In genomic region chrX:17747692-17748091, GRCh38 we compare ENCODE assay signal across 29 cellular contexts.
"Had no signal": no experiment of that assay in that cellular context is flagged by ENCODE, and none has a peak within 500 bp of the region (broad histone marks: within the 10 kb centered on the region; RNA-seq: fewer than 3 reads in every experiment).

No MANE protein-coding gene starts in this region.

- H3K27me3 Mint-ChIP-seq: naive thymus-derived CD8-positive, alpha-beta T cell; stimulated activated naive CD8-positive, alpha-beta T cell treated with anti-CD3 and anti-CD28 coated beads, Interleukin-15, amount 100 ng/mL, for 72 hours had no signal

- DNase-seq: naive thymus-derived CD8-positive, alpha-beta T cell; nephron progenitor cell; nucleus accumbens; pancreas; psoas muscle; right cardiac atrium; spleen; stimulated activated CD4-positive, alpha-beta T cell treated with anti-CD3 and anti-CD28 coated beads, Interleukin-12 subunit alpha, Interleukin-12 subunit beta, amount 100 ng/mL, for 4 hours; stimulated activated CD4-positive, alpha-beta T cell treated with anti-CD3 and anti-CD28 coated beads, Interleukin-1b, Interleukin-23, amount 100 ng/mL, for 48 hours; stimulated activated CD4-positive, alpha-beta T cell treated with anti-CD3 and anti-CD28 coated beads, Interleukin-4, amount 100 ng/mL, for 1 hour; stimulated activated CD4-positive, alpha-beta T cell treated with anti-CD3 and anti-CD28 coated beads, Interleukin-4, amount 100 ng/mL, for 4 hours; stimulated activated CD8-positive, alpha-beta memory T cell treated with anti-CD3 and anti-CD28 coated beads, Interleukin-4, amount 100 ng/mL, for 48 hours; stimulated activated naive CD4-positive, alpha-beta T cell; stimulated activated naive CD8-positive, alpha-beta T cell treated with anti-CD3 and anti-CD28 coated beads, Interleukin-15, amount 100 ng/mL, for 72 hours; stimulated activated naive CD8-positive, alpha-beta T cell treated with anti-CD3 and anti-CD28 coated beads, Interleukin-15, Interleukin-2, amounts not matched to agents 100 U/mL and 50 U/mL, for 24 hours; substantia nigra; testis; tibial artery; transverse colon; upper lobe of right lung; uterus had no signal

- H3K27me3 ChIP-seq: neutrophil, pancreas, spleen, suprapubic skin, testis, tibial artery, transverse colon, upper lobe of right lung, uterus had no signal

- H3K9me3 ChIP-seq: neutrophil, pancreas, psoas muscle, spleen, suprapubic skin, testis, tibial artery, transverse colon, upper lobe of right lung, uterus had no signal

- H3K36me3 ChIP-seq: neutrophil, pancreas, transverse colon, upper lobe of right lung, uterus had no signal

- H3K4me1 Mint-ChIP-seq: stimulated activated memory B cell treated with anti-CD40 and anti-IgM and Interleukin-4, amounts not matched to agents 10 μg/mL and 1 μg/mL and 100 μg/mL, for 72 hours had no signal

- H3K9me3 Mint-ChIP-seq: natural killer cell treated with Interleukin-12 subunit alpha and Interleukin-12 subunit beta and Interleukin-15 and Interleukin-18, amount 100 ng/mL, for 72 hours; nephron progenitor cell; neural crest cell; stimulated activated memory B cell treated with anti-CD40 and anti-IgM and Interleukin-4, amounts not matched to agents 10 μg/mL and 1 μg/mL and 100 μg/mL, for 72 hours; stimulated activated naive CD8-positive, alpha-beta T cell treated with anti-CD3 and anti-CD28 coated beads, Interleukin-15, amount 100 ng/mL, for 72 hours; type B pancreatic cell had no signal

- H3K27ac Mint-ChIP-seq: natural killer cell treated with Interleukin-12 subunit alpha and Interleukin-12 subunit beta and Interleukin-15 and Interleukin-18, amount 100 ng/mL, for 72 hours; nephron progenitor cell; stimulated activated memory B cell treated with anti-CD40 and anti-IgM and Interleukin-4, amounts not matched to agents 10 μg/mL and 1 μg/mL and 100 μg/mL, for 72 hours; stimulated activated naive CD8-positive, alpha-beta T cell treated with anti-CD3 and anti-CD28 coated beads, Interleukin-15, amount 100 ng/mL, for 72 hours; type B pancreatic cell had no signal

- H3K4me3 ChIP-seq: pancreas, psoas muscle, skin epidermis, smooth muscle cell, spleen, suprapubic skin, testis, tibial artery, transverse colon, upper lobe of right lung, uterus had no signal

- H3K36me3 Mint-ChIP-seq: natural killer cell treated with Interleukin-12 subunit alpha and Interleukin-12 subunit beta and Interleukin-15 and Interleukin-18, amount 100 ng/mL, for 72 hours; stimulated activated memory B cell treated with anti-CD40 and anti-IgM and Interleukin-4, amounts not matched to agents 10 μg/mL and 1 μg/mL and 100 μg/mL, for 72 hours; type B pancreatic cell had no signal

- H3K4me3 Mint-ChIP-seq: naive thymus-derived CD8-positive, alpha-beta T cell; natural killer cell treated with Interleukin-12 subunit alpha and Interleukin-12 subunit beta and Interleukin-15 and Interleukin-18, amount 100 ng/mL, for 72 hours; nephron progenitor cell; neural crest cell; stimulated activated memory B cell treated with anti-CD40 and anti-IgM and Interleukin-4, amounts not matched to agents 10 μg/mL and 1 μg/mL and 100 μg/mL, for 72 hours; stimulated activated naive CD8-positive, alpha-beta T cell treated with anti-CD3 and anti-CD28 coated beads, Interleukin-15, amount 100 ng/mL, for 72 hours; type B pancreatic cell had no signal

- H3K27ac ChIP-seq: neutrophil, pancreas, psoas muscle, skin epidermis, spleen, suprapubic skin, testis, tibial artery, transverse colon, upper lobe of right lung, uterus had no signal

- H3K4me1 ChIP-seq: spleen, suprapubic skin, testis, tibial artery, upper lobe of right lung, uterus had no signal
